In genomic region chr6:109034439-109035041, GRCh38 we compare ENCODE assay signal across 11 cellular contexts.
"Had no signal": no experiment of that assay in that cellular context is flagged by ENCODE, and none has a peak within 500 bp of the region (broad histone marks: within the 10 kb centered on the region; RNA-seq: fewer than 3 reads in every experiment).

No MANE protein-coding gene starts in this region.

- H3K4me3 ChIP-seq: coronary artery, esophagus squamous epithelium, gastroesophageal sphincter, heart right ventricle, lung, upper lobe of left lung had no signal

- DNase-seq: activated B cell treated with CpG ODN at 0.5 μM for 24 hours; activated CD4-positive, alpha-beta T cell treated with anti-CD3 and anti-CD28 coated beads, Interleukin-2, amount 10 ng/mL, durations not matched to agents 24 days and 14 days; activated naive CD8-positive, alpha-beta T cell treated with anti-CD3 and anti-CD28 coated beads for 36 hours; effector CD4-positive, alpha-beta T cell; esophagus squamous epithelium; heart right ventricle; upper lobe of left lung had no signal

- H3K27ac ChIP-seq: coronary artery, esophagus squamous epithelium, gastroesophageal sphincter, heart right ventricle, upper lobe of left lung had no signal

- H3K9me3 ChIP-seq: esophagus squamous epithelium, gastroesophageal sphincter, heart right ventricle, upper lobe of left lung had no signal

- H3K36me3 ChIP-seq: esophagus squamous epithelium, gastroesophageal sphincter, heart right ventricle, upper lobe of left lung had no signal

- H3K27me3 ChIP-seq: esophagus squamous epithelium, gastroesophageal sphincter, heart right ventricle, upper lobe of left lung had no signal

- ATAC-seq: gastroesophageal sphincter, heart right ventricle, sciatic nerve had no signal
